ENCODE assay signal across 12 cellular contexts in genomic region chr22:39087881-39088687, GRCh38. TPM values are rescaled to one million over a fixed set of nuclear protein-coding genes. Genes with fewer than 3 reads are reported as not detected.
A peak's percentile ranks its signal among the peaks of the same experiment; 100 is the strongest.
DNase-seq lines count a peak whose midpoint lies in the region; ATAC-seq, FAIRE-seq and TF ChIP-seq lines count a peak whose summit lies in the region.
"Had no signal": no experiment of that assay in that cellular context is flagged by ENCODE, and none has a peak within 500 bp of the region (broad histone marks: within the 10 kb centered on the region; RNA-seq: fewer than 3 reads in every experiment).

No MANE protein-coding gene starts in this region.

- H3K4me1 Mint-ChIP-seq in naive thymus-derived CD8-positive, alpha-beta T cell = peaks cover 33 to 78% (median 66%) of the 10 kb centered on the region in 4 donors

- POLR2A ChIA-PET in naive thymus-derived CD8-positive, alpha-beta T cell (lab: Charles Lee) = interaction anchor here (0.6 kb wide), 1 partner anchor 335 kb away, joined by 3 read pairs; no protein-coding TSS in a partner anchor

- H3K27ac Mint-ChIP-seq in naive thymus-derived CD8-positive, alpha-beta T cell = peak overlapping the region; percentile 34 to 97 (median 93)

- DNase-seq in LHCN-M2 (ENCODE audit: low read depth) = peak; percentile 4
- peak; percentile 79 for DNase-seq in ecto neural progenitor cell (ENCODE audit: low spot score)
- no peak for DNase-seq in naive thymus-derived CD8-positive, alpha-beta T cell
- no peak for DNase-seq in stimulated activated naive CD4-positive, alpha-beta T cell treated with Interleukin-2 at 50 U/mL for 16 hours (lab: John Stamatoyannopoulos, UW)
- DNase-seq in erythroblast (lab: John Stamatoyannopoulos, UW) = no peak
- no peak for DNase-seq in H54 (ENCODE audit: insufficient read length, low spot score)
- DNase-seq: stimulated activated CD4-positive, alpha-beta T cell treated with anti-CD3 and anti-CD28 coated beads, Interleukin-12 subunit alpha, Interleukin-12 subunit beta, amount 100 ng/mL, for 4 hours had no signal

- H3K27me3 Mint-ChIP-seq in naive thymus-derived CD8-positive, alpha-beta T cell = no peaks in the 10 kb centered on the region

- FAIRE-seq in G401.6 (lab: Jason Lieb, UNC) = peak; percentile 41
- no peak for FAIRE-seq in H54 (lab: Jason Lieb, UNC)
- FAIRE-seq: TTC549 had no signal

- peaks cover 0 to 12% (median 4%) of the 10 kb centered on the region in 3 donors for H3K36me3 Mint-ChIP-seq in naive thymus-derived CD8-positive, alpha-beta T cell

- H3K4me3 Mint-ChIP-seq in naive thymus-derived CD8-positive, alpha-beta T cell = peak overlapping the region in 4 of 10 donors; percentile 18 to 26 (median 23)

- no peak for ATAC-seq in naive thymus-derived CD8-positive, alpha-beta T cell
- ATAC-seq in GM19452 (IDR thresholded peaks at IDR 0.05; ENCODE audit: unreplicated experiment) = no peak

- H3K9me3 Mint-ChIP-seq in naive thymus-derived CD8-positive, alpha-beta T cell = peaks cover 0 to 2% (median 0%) of the 10 kb centered on the region in 9 donors

- TF ChIP-seq POLR2A in erythroblast (IDR thresholded peaks at IDR 0.05; ENCODE audit: low read length) (no peak), H54 (IDR thresholded peaks at IDR 0.05; ENCODE audit: low read depth, low read length) (no peak)

RNA-seq across cellular contexts. Expression of gene APOBEC3H, which starts 9.0 kb away (rescaled TPM):
- total RNA-seq in LHCN-M2 (2014; rRNA removed) = 0.26 and 0.63 TPM in 2 replicates
- polyA plus RNA-seq in LHCN-M2 (2012) = 0.36 TPM
- total RNA-seq in naive thymus-derived CD8-positive, alpha-beta T cell = under 1 TPM in 1 of 2 experiments, not detected in 1; 0.55 TPM
- polyA plus RNA-seq in naive thymus-derived CD8-positive, alpha-beta T cell = 1 to 10 TPM in 1 of 3 donors, not detected in 2; 3.2 TPM
- total RNA-seq: Daoy, lung had no signal

RNA-seq across cellular contexts. Expression of gene APOBEC3G, which starts 11.0 kb away (rescaled TPM):
- total RNA-seq in LHCN-M2 (2014; rRNA removed) = 4.2 and 6.1 TPM in 2 replicates
- 4.4 TPM for polyA plus RNA-seq in LHCN-M2 (2012)
- total RNA-seq in naive thymus-derived CD8-positive, alpha-beta T cell = 10 to 100 TPM; 24.3 to 27.4 TPM
- 100 to 1,000 TPM in 1 of 3 donors, 10 to 100 TPM in 2; 30.6 to 113 (median 38.7) TPM for polyA plus RNA-seq in naive thymus-derived CD8-positive, alpha-beta T cell

RNA-seq across cellular contexts. Expression of gene APOBEC3F, which starts 47.4 kb away (rescaled TPM):
- total RNA-seq in LHCN-M2 (2014; rRNA removed) = 0.38 and 3.8 TPM in 2 replicates
- 7.7 TPM for polyA plus RNA-seq in LHCN-M2 (2012)
- total RNA-seq in naive thymus-derived CD8-positive, alpha-beta T cell = 10 to 100 TPM; 22.2 to 24.3 TPM
- 10 to 100 TPM in 1 of 3 donors, 1 to 10 TPM in 2; 7.0 to 10.1 (median 8.4) TPM for polyA plus RNA-seq in naive thymus-derived CD8-positive, alpha-beta T cell

Comparison
In these comparisons a context has a peak if more than half of its experiments do, and no peak if none do; other contexts are left out.
1. DNase-seq: peak in LHCN-M2 (single experiment) and ecto neural progenitor cell (single experiment); none in naive thymus-derived CD8-positive, alpha-beta T cell (0 of 10), stimulated activated naive CD4-positive, alpha-beta T cell treated with Interleukin-2 at 50 U/mL for 16 hours (single experiment), erythroblast (0 of 2) and H54 (single experiment).